19 cellular contexts compared by ENCODE assay signal in genomic region chr12:114316076-114316475, GRCh38.
DNase-seq lines count a peak whose midpoint lies in the region; ATAC-seq, FAIRE-seq and TF ChIP-seq lines count a peak whose summit lies in the region.
"Had no signal": no experiment of that assay in that cellular context is flagged by ENCODE, and none has a peak within 500 bp of the region (broad histone marks: within the 10 kb centered on the region; RNA-seq: fewer than 3 reads in every experiment).

No MANE protein-coding gene starts in this region.

- no peak overlapping the region for H3K4me2 ChIP-seq in PC-3 (ENCODE audit: low read length)
- H3K4me2 ChIP-seq in mesendoderm (ENCODE audit: low read length) = no peak overlapping the region

- CTCF ChIA-PET in PC-3 (lab: Charles Lee) = no interaction called here

- H4K5ac ChIP-seq in mesendoderm (ENCODE audit: low read length) = no peak overlapping the region

- no peak overlapping the region for H3K18ac ChIP-seq in mesendoderm (ENCODE audit: low read length)

- no peaks in the 10 kb centered on the region for H3K9me2 ChIP-seq in PC-3 (replicated peaks; ENCODE audit: low read length)

- H4K8ac ChIP-seq in mesendoderm (ENCODE audit: low read depth, low read length) = no peak overlapping the region

- TF ChIP-seq CTCF in PC-3 (conservative IDR thresholded peaks at IDR 0.05; ENCODE audit: low read depth, low read length) (no peak), epithelial cell of esophagus (IDR thresholded peaks at IDR 0.05; ENCODE audit: insufficient read depth, low read depth, low read length, missing control alignments) (no peak)

- ATAC-seq in PC-3 (no peak), GM18519 (IDR thresholded peaks at IDR 0.05; ENCODE audit: low FRiP score, unreplicated experiment) (no peak), HG02610 (IDR thresholded peaks at IDR 0.05; ENCODE audit: unreplicated experiment) (no peak)
- ATAC-seq: GM12878, HepG2 had no signal

- H2AFZ ChIP-seq in PC-3 (ENCODE audit: low read length) = no peak overlapping the region

- DNase-seq in ELR (ENCODE audit: low read depth) = peak; percentile 85
- DNase-seq in PC-3 = peak; percentile 47
- DNase-seq in epithelial cell of esophagus (ENCODE audit: low read depth) = peak; percentile 2
- DNase-seq in mesendoderm = peak; percentile 33
- no peak for DNase-seq in GM12892 (ENCODE audit: insufficient read length)
- no peak for DNase-seq in NK-92 (lab: John Stamatoyannopoulos, UW; ENCODE audit: unreplicated experiment)
- DNase-seq: activated T-cell treated with anti-CD3 and anti-CD28 coated beads, Interleukin-2, amount 50 U/mL, for 24 hours; CD4-positive, alpha-beta T cell; DND-41; glutamatergic neuron; kidney glomerular epithelial cell; SJCRH30; stimulated activated CD4-positive, alpha-beta T cell treated with anti-CD3 and anti-CD28 coated beads, Interleukin-4, amount 100 ng/mL, for 4 hours; thyroid gland had no signal

- no peaks in the 10 kb centered on the region for H3F3A ChIP-seq in PC-3 (ENCODE audit: low read length, unreplicated experiment)

- H2BK120ac ChIP-seq in mesendoderm (ENCODE audit: low read depth, low read length) = no peak overlapping the region

- no peaks in the 10 kb centered on the region for H3K9me3 ChIP-seq in PC-3 (ENCODE audit: low read length)
- H3K9me3 ChIP-seq: SJCRH30, thyroid gland had no signal

- H3K79me2 ChIP-seq in PC-3 (ENCODE audit: low read length) (no peaks in the 10 kb centered on the region), mesendoderm (ENCODE audit: control insufficient read depth, insufficient read depth, low read length) (no peaks in the 10 kb centered on the region)

- no peak overlapping the region for H3K4ac ChIP-seq in mesendoderm (ENCODE audit: low read depth, low read length)

- H3K9ac ChIP-seq in PC-3 (ENCODE audit: low read length) (no peak overlapping the region), mesendoderm (ENCODE audit: low read length) (no peak overlapping the region)

- H3K79me1 ChIP-seq in mesendoderm (ENCODE audit: low read length) = no peaks in the 10 kb centered on the region

- intact Hi-C loops in PC-3 (cut with micrococcal nuclease) = no loop called here

- no peak overlapping the region for H2BK5ac ChIP-seq in mesendoderm (ENCODE audit: low read length)

- no peak overlapping the region for H3K23ac ChIP-seq in mesendoderm (ENCODE audit: low read length)

- no peaks in the 10 kb centered on the region for H3K36me3 ChIP-seq in PC-3 (ENCODE audit: low read depth, low read length)
- H3K36me3 ChIP-seq in mesendoderm (ENCODE audit: control insufficient read depth, insufficient read depth, low read length) = no peaks in the 10 kb centered on the region
- H3K36me3 ChIP-seq: SJCRH30, thyroid gland had no signal

- no peak overlapping the region for H2AK5ac ChIP-seq in mesendoderm (ENCODE audit: low read length)

- H3K27me3 ChIP-seq in PC-3 (ENCODE audit: low read length) (peaks cover 34% of the 10 kb centered on the region), mesendoderm (ENCODE audit: insufficient read depth, low read length, poor library complexity) (no peaks in the 10 kb centered on the region)
- H3K27me3 ChIP-seq: SJCRH30, thyroid gland had no signal

- H3K4me3 ChIP-seq in PC-3 (ENCODE audit: low read length) (no peak overlapping the region), epithelial cell of esophagus (ENCODE audit: low read length) (no peak overlapping the region), mesendoderm (ENCODE audit: low read length) (no peak overlapping the region)
- H3K4me3 ChIP-seq: GM12878, SJCRH30, thyroid gland had no signal

- no CpG with 5 or more reads among the region's 5 CpGs for WGBS in mesendoderm (ENCODE audit: extremely low coverage, insufficient coverage, low lambda C conversion rate)

- H4K20me1 ChIP-seq in PC-3 (ENCODE audit: low read length) = no peaks in the 10 kb centered on the region

- H3K4me1 ChIP-seq in PC-3 (ENCODE audit: insufficient read depth, low read length) = no peaks in the 10 kb centered on the region
- H3K4me1 ChIP-seq in mesendoderm (ENCODE audit: control insufficient read depth, low read depth, low read length) = no peaks in the 10 kb centered on the region
- H3K4me1 ChIP-seq: SJCRH30, thyroid gland had no signal

- H3K27ac ChIP-seq in PC-3 (ENCODE audit: low read length) = no peak overlapping the region
- H3K27ac ChIP-seq in mesendoderm (ENCODE audit: low read depth, low read length) = no peak overlapping the region
- H3K27ac ChIP-seq: SJCRH30, thyroid gland had no signal

- H2BK15ac ChIP-seq in mesendoderm (replicated peaks; ENCODE audit: low read depth) = no peak overlapping the region

- FAIRE-seq in GM12892 (lab: Jason Lieb, UNC) = no peak
- FAIRE-seq: endometrium, GM12878, HepG2 had no signal

- TF ChIP-seq POLR2A in GM12892 (IDR thresholded peaks at IDR 0.05; ENCODE audit: low read depth, low read length) = no peak

- no peak overlapping the region for H3K56ac ChIP-seq in mesendoderm (ENCODE audit: low read length)

- POLR2A ChIA-PET in PC-3 (lab: Charles Lee; ENCODE audit: unreplicated experiment) = no interaction called here

- BruUV-seq in PC-3 (replicated peaks; lab: Mats Ljungman, UMichigan) = no TSS peak

Comparison
In these comparisons a context has a peak if more than half of its experiments do, and no peak if none do; other contexts are left out.
1. DNase-seq: peak in ELR (single experiment), PC-3 (single experiment), epithelial cell of esophagus (single experiment) and mesendoderm (single experiment); none in GM12892 (single experiment) and NK-92 (single experiment).